8 cellular contexts compared by ENCODE assay signal in the genomic region with DNA sequence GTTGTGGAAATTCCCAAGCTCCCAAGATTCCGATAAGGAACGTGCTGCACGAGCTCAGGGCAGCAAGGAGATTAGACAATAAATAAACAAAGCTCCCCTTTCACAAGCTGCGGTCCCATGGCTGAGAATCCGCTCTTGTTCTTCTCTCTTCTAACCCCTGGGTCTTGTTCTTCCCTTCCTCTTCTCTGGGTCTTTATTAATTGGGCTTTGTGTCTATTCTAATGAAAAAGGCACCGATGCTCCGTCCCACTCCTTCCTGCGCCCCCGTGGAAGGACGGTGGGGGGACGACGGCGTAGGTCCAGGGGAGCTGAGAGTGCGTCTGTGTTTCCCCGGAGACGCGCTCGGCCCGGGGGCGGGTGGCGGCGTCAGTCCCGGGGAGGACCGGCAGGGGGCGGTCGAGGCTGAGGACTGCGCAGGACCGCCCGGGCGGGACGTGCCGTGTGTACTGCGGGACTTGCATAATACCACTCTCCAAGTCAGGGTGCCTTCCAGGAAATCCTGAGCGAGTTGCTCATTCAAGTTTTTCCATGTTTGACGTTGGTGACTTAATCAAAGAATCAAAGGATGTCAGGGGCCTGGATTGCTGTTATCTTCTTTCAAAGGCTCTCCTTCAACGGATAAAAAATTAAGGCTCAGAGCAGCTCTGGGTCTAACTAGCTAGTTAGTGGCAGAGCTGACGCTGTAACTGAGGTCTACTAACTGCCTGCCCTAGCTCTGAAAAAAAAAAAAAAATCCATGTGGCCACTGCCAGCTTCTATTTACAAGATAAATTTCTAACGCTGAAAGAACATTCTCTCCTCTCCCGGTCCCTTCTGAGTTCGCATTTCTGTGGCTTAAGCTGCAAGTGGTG.
DNase-seq lines count a peak whose midpoint lies in the region; ATAC-seq lines count a peak whose summit lies in the region.

No MANE protein-coding gene starts in this region.

- H3K4me3 ChIP-seq in endocrine pancreas (ENCODE audit: control insufficient read depth, insufficient read depth, low read length), result peak overlapping the region; percentile 68
- H3K4me3 ChIP-seq in mesodermal cell (ENCODE audit: extremely low read depth, insufficient read depth, low read length, poor library complexity, severe bottlenecking), result peak overlapping the region; percentile 25

- H3K4me1 ChIP-seq in endocrine pancreas (ENCODE audit: control insufficient read depth, insufficient read depth, low read length) (peaks cover 5% of the 10 kb centered on the region), mesodermal cell (ENCODE audit: control insufficient read depth, insufficient read depth, low read length, poor library complexity, severe bottlenecking) (no peaks in the 10 kb centered on the region)

- H3K36me3 ChIP-seq in endocrine pancreas (ENCODE audit: control insufficient read depth, insufficient read depth, low read length) (no peaks in the 10 kb centered on the region), mesodermal cell (ENCODE audit: control insufficient read depth, insufficient read depth, low read length) (no peaks in the 10 kb centered on the region)

- 3 to 5% methylated on average over 26 to 34 of the region's 40 CpGs for whole genome bisulfite sequencing in mesodermal cell (ENCODE audit: insufficient coverage in 2 of 2), 2 experiments

- peaks cover 6% of the 10 kb centered on the region for H3K27me3 ChIP-seq in endocrine pancreas (ENCODE audit: control insufficient read depth, insufficient read depth, low read length)

- DNase-seq in AG08396 (ENCODE audit: low spot score), result peak; percentile 95
- DNase-seq in NCI-H774 (lab: John Stamatoyannopoulos, UW), result peak; percentile 65
- DNase-seq in activated CD8-positive, alpha-beta memory T cell treated with anti-CD3 and anti-CD28 coated beads for 48 hours (ENCODE audit: low read depth in 2 of 3, low spot score in 2 of 3), result peak; percentile 53 to 84 (median 84)
- peak; percentile 46 for DNase-seq in stimulated activated CD8-positive, alpha-beta memory T cell treated with anti-CD3 and anti-CD28 coated beads, Interleukin-12 subunit alpha, Interleukin-12 subunit beta, amount 100 ng/mL, for 4 hours (ENCODE audit: low read depth)

- peak overlapping the region; percentile 25 for H3K27ac ChIP-seq in mesodermal cell (ENCODE audit: low read depth, low read length, severe bottlenecking)

- ATAC-seq in GM18867 (IDR thresholded peaks at IDR 0.05; ENCODE audit: unreplicated experiment) (peak; percentile 97), HG03108 (IDR thresholded peaks at IDR 0.05; ENCODE audit: unreplicated experiment) (peak; percentile 91)

- H3K9me3 ChIP-seq in endocrine pancreas (ENCODE audit: control insufficient read depth, low read length), result no peaks in the 10 kb centered on the region
- H3K9me3 ChIP-seq in mesodermal cell (ENCODE audit: control insufficient read depth, low read length), result peaks cover 2% of the 10 kb centered on the region

- no peak overlapping the region for H3K9ac ChIP-seq in endocrine pancreas (ENCODE audit: control insufficient read depth, insufficient read depth, low read length)

Comparison
In these comparisons a context has a peak if more than half of its experiments do, and no peak if none do; other contexts are left out.
1. Peak in every context shown above with its lines: DNase-seq, ATAC-seq, H3K4me3 ChIP-seq and H3K27ac ChIP-seq.